Comparison of ENCODE assay signal across 1 cellular context in the genomic region with DNA sequence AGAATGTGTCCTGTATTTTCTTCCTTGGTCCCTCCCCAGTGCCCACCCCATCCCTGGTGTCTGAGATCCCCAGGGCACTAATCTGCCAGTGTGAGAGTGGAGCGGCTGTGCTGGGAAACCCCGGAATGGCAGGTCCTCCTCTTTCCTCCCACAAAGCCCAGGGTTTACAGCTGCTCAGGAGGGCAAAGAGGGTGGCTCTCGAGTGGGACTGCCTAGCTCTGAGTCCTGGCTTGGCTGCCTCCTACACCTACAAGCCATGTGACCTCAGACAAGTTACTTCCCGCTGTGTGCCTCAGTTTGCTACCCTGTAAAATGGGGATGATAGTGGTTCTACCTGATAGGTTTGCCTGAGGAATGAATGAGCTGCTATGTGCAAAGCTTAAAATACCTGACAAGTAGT.
TF ChIP-seq lines count a peak whose summit lies in the region.

No MANE protein-coding gene starts in this region.

TF ChIP-seq in A549, 52 proteins besides CTCF, POLR2A, EP300 and RAD21 (continued from another document):
- no peak for TF ChIP-seq HOXB13 (CRISPR knock-in tag; IDR thresholded peaks at IDR 0.05; ENCODE audit: low read depth)
